ENCODE assay signal across 18 cellular contexts in genomic region chr14:52998376-52999010, GRCh38. TPM values are rescaled to one million over a fixed set of nuclear protein-coding genes. Genes with fewer than 3 reads are reported as not detected.
A peak's percentile ranks its signal among the peaks of the same experiment; 100 is the strongest.
DNase-seq lines count a peak whose midpoint lies in the region; ATAC-seq and TF ChIP-seq lines count a peak whose summit lies in the region.
"Had no signal": no experiment of that assay in that cellular context is flagged by ENCODE, and none has a peak within 500 bp of the region (broad histone marks: within the 10 kb centered on the region; RNA-seq: fewer than 3 reads in every experiment).

No MANE protein-coding gene starts in this region.

- CTCF ChIA-PET in Caco-2 (lab: Charles Lee) = no interaction called here

- no peaks in the 10 kb centered on the region for H3K9me3 ChIP-seq in ascending aorta
- no peaks in the 10 kb centered on the region for H3K9me3 ChIP-seq in gastroesophageal sphincter
- H3K9me3 ChIP-seq in skeletal muscle satellite cell (replicated peaks; ENCODE audit: low read length) = no peaks in the 10 kb centered on the region
- no peaks in the 10 kb centered on the region for H3K9me3 ChIP-seq in Caco-2
- H3K9me3 ChIP-seq in HAP-1 = no peaks in the 10 kb centered on the region

- POLR2A ChIA-PET in Caco-2 (lab: Charles Lee) = no interaction called here

- intact Hi-C loops in ascending aorta (cut with DNase I) (no loop called here), Caco-2 (cut with micrococcal nuclease; ENCODE audit: unreplicated experiment) (no loop called here)

- peak; percentile 80 for DNase-seq in GM03348 (ENCODE audit: low spot score)
- DNase-seq in ascending aorta (ENCODE audit: low spot score in 2 of 2) = no peak
- DNase-seq in Caco-2 = no peak
- no peak for DNase-seq in HAP-1 (ENCODE audit: low spot score in 2 of 2)
- no peak for DNase-seq in NCI-H2029 (lab: John Stamatoyannopoulos, UW)
- DNase-seq: activated effector memory CD4-positive, alpha-beta T cell treated with anti-CD3 and anti-CD28 coated beads, Interleukin-2, amount 50 U/mL, for 16 hours; C1 segment of cervical spinal cord; DMS79 treated with DMSO at 0.1 percent for 48 hours; NCI-H2029 treated with DMSO at 0.1 percent for 48 hours; nephron progenitor cell; substantia nigra; T-cell had no signal

- H3K27me3 Mint-ChIP-seq in Caco-2 (ENCODE audit: insufficient read depth, unreplicated experiment) = no peaks in the 10 kb centered on the region

- H3K27me3 ChIP-seq in ascending aorta = no peaks in the 10 kb centered on the region
- no peaks in the 10 kb centered on the region for H3K27me3 ChIP-seq in gastroesophageal sphincter
- H3K27me3 ChIP-seq in skeletal muscle satellite cell (ENCODE audit: control insufficient read depth, insufficient read depth, low read length) = no peaks in the 10 kb centered on the region
- no peaks in the 10 kb centered on the region for H3K27me3 ChIP-seq in Caco-2 (replicated peaks; ENCODE audit: control insufficient read depth, insufficient read depth, low read length)
- H3K27me3 ChIP-seq in HAP-1 (ENCODE audit: low read depth) = no peaks in the 10 kb centered on the region
- H3K27me3 ChIP-seq: hepatocyte had no signal

- H3K4me1 Mint-ChIP-seq in Caco-2 (ENCODE audit: low read depth, unreplicated experiment) = no peaks in the 10 kb centered on the region
- H3K4me1 Mint-ChIP-seq: T-cell had no signal

- in situ Hi-C loops in HAP-1 (cut with MboI; ENCODE audit: low sequenced_read_pairs) = no loop called here

- TF ChIP-seq CTCF in ascending aorta (IDR thresholded peaks at IDR 0.05) = no peak
- TF ChIP-seq CTCF in gastroesophageal sphincter (IDR thresholded peaks at IDR 0.05) = no peak
- no peak for TF ChIP-seq CTCF in Caco-2 (IDR thresholded peaks at IDR 0.05; ENCODE audit: insufficient read depth in 1 of 2, low read depth in 1 of 2, low read length in 1 of 2, severe bottlenecking in 1 of 2, unreplicated experiment in 1 of 2)

- H3K36me3 Mint-ChIP-seq in Caco-2 (ENCODE audit: insufficient read depth, unreplicated experiment) = no peaks in the 10 kb centered on the region

- TF ChIP-seq POLR2A in gastroesophageal sphincter (IDR thresholded peaks at IDR 0.05) (no peak), GM18505 (IDR thresholded peaks at IDR 0.05; ENCODE audit: borderline replicate concordance, extremely low read depth, insufficient read depth, insufficient read length) (no peak)

- H3K4me1 ChIP-seq in ascending aorta = peaks cover 0 to 4% of the 10 kb centered on the region in 2 donors
- peaks cover 5 to 26% (median 22%) of the 10 kb centered on the region in 3 donors for H3K4me1 ChIP-seq in gastroesophageal sphincter
- H3K4me1 ChIP-seq in skeletal muscle satellite cell (ENCODE audit: control insufficient read depth, insufficient read depth, low read length) = peaks cover 6% of the 10 kb centered on the region
- no peaks in the 10 kb centered on the region for H3K4me1 ChIP-seq in Caco-2
- no peaks in the 10 kb centered on the region for H3K4me1 ChIP-seq in HAP-1

- H3K4me3 ChIP-seq in ascending aorta = no peak overlapping the region
- no peak overlapping the region for H3K4me3 ChIP-seq in gastroesophageal sphincter
- no peak overlapping the region for H3K4me3 ChIP-seq in skeletal muscle satellite cell (ENCODE audit: low read length)
- H3K4me3 ChIP-seq in Caco-2 (ENCODE audit: low read depth, low read length) = no peak overlapping the region
- no peak overlapping the region for H3K4me3 ChIP-seq in HAP-1
- H3K4me3 ChIP-seq: hepatocyte had no signal

- WGBS in gastroesophageal sphincter (ENCODE audit: low coverage in 1 of 2), 2 donors = 8 to 12% methylated on average over 5 of the region's 6 CpGs

- H3K9me3 Mint-ChIP-seq in Caco-2 (ENCODE audit: unreplicated experiment) = no peaks in the 10 kb centered on the region
- H3K9me3 Mint-ChIP-seq: T-cell had no signal

- H3K36me3 ChIP-seq in ascending aorta (no peaks in the 10 kb centered on the region), gastroesophageal sphincter (no peaks in the 10 kb centered on the region), skeletal muscle satellite cell (ENCODE audit: insufficient read depth, low read length) (no peaks in the 10 kb centered on the region), Caco-2 (ENCODE audit: control insufficient read depth, insufficient read depth, low read length) (no peaks in the 10 kb centered on the region), HAP-1 (replicated peaks) (no peaks in the 10 kb centered on the region)

- BruUV-seq in Caco-2 (replicated peaks; lab: Mats Ljungman, UMichigan) = no TSS peak

- no peak overlapping the region for H3K27ac Mint-ChIP-seq in Caco-2 (ENCODE audit: unreplicated experiment)
- H3K27ac Mint-ChIP-seq: nephron progenitor cell, T-cell had no signal

- TF ChIP-seq EP300 in gastroesophageal sphincter (IDR thresholded peaks at IDR 0.05) = no peak

- H3K4me3 Mint-ChIP-seq in Caco-2 (ENCODE audit: unreplicated experiment) = no peak overlapping the region
- H3K4me3 Mint-ChIP-seq: nephron progenitor cell, T-cell had no signal

- H3K9ac ChIP-seq in skeletal muscle satellite cell (ENCODE audit: low read depth, low read length) = no peak overlapping the region

- peak overlapping the region; percentile 15 for H3K4me2 ChIP-seq in skeletal muscle satellite cell (ENCODE audit: low read length)
- H3K4me2 ChIP-seq: hepatocyte had no signal

- H3K27ac ChIP-seq in ascending aorta = peak overlapping the region; percentile 4 to 34
- H3K27ac ChIP-seq in gastroesophageal sphincter = peak overlapping the region; percentile 51 to 85 (median 76)
- H3K27ac ChIP-seq: hepatocyte had no signal

- ATAC-seq in gastroesophageal sphincter (peak; percentile 61), GM18505 (IDR thresholded peaks at IDR 0.05; ENCODE audit: unreplicated experiment) (no peak)
- ATAC-seq: left lobe of liver, T-cell had no signal

RNA-seq across cellular contexts. Expression of gene FERMT2, which starts 47.6 kb away (rescaled TPM):
- total RNA-seq in ascending aorta (101 TPM), gastroesophageal sphincter (100 to 1,000 TPM; 364 to 398 (median 388) TPM), Caco-2 (2022) (33.5 and 40.8 TPM in 2 replicates)
- 132 and 161 TPM in 2 replicates for total RNA-seq in skeletal muscle satellite cell (2012; rRNA removed)
- total RNA-seq: HT-29 had no signal
